In genomic region chr4:5460106-5460801, GRCh38 we compare ENCODE assay signal across 1 cellular context.
TF ChIP-seq lines count a peak whose summit lies in the region.

No MANE protein-coding gene starts in this region.

TF ChIP-seq in Ishikawa, 13 proteins besides CTCF, POLR2A, EP300 and RAD21 (continued from another document):
- TF ChIP-seq, protein P1, sequence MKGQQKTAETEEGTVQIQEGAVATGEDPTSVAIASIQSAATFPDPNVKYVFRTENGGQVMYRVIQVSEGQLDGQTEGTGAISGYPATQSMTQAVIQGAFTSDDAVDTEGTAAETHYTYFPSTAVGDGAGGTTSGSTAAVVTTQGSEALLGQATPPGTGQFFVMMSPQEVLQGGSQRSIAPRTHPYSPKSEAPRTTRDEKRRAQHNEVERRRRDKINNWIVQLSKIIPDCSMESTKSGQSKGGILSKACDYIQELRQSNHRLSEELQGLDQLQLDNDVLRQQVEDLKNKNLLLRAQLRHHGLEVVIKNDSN (IDR thresholded peaks at IDR 0.05), result no peak
- TF ChIP-seq ZBTB7A (IDR thresholded peaks at IDR 0.05; ENCODE audit: low read depth), result no peak
- no peak for TF ChIP-seq TAF1 (IDR thresholded peaks at IDR 0.05; ENCODE audit: low read depth)
- no peak for TF ChIP-seq NFIC (IDR thresholded peaks at IDR 0.05)
- no peak for TF ChIP-seq MAX (IDR thresholded peaks at IDR 0.05)
- no peak for TF ChIP-seq TCF12 (IDR thresholded peaks at IDR 0.05; ENCODE audit: low read depth)
